19 cellular contexts compared by ENCODE assay signal in genomic region chr14:57209561-57209960, GRCh38. TPM values are rescaled to one million over a fixed set of nuclear protein-coding genes. Genes with fewer than 3 reads are reported as not detected.
A peak's percentile ranks its signal among the peaks of the same experiment; 100 is the strongest.
DNase-seq lines count a peak whose midpoint lies in the region; ATAC-seq, FAIRE-seq and TF ChIP-seq lines count a peak whose summit lies in the region.
"Had no signal": no experiment of that assay in that cellular context is flagged by ENCODE, and none has a peak within 500 bp of the region (broad histone marks: within the 10 kb centered on the region; RNA-seq: fewer than 3 reads in every experiment).

No MANE protein-coding gene starts in this region.

- no peak for FAIRE-seq in GM19239 (lab: Jason Lieb, UNC)

- no peak overlapping the region for H3K27ac ChIP-seq in AG04450 (ENCODE audit: low read depth, low read length)
- H3K27ac ChIP-seq: BLaER1 treated with 17β-estradiol and CSF1 and Interleukin-3, amounts not matched to agents 10 nM and 100 nM; spleen; stomach had no signal

- POLR2A ChIA-PET in AG04450 (lab: Yijun Ruan, JAX) = no interaction called here

- DNase-seq in AG04450 (ENCODE audit: low read depth, low spot score) (peak; percentile 29), HFFc6 (peak; percentile 51), astrocyte of the spinal cord (ENCODE audit: low read depth, low spot score) (peak; percentile 61), kidney glomerular epithelial cell (lab: John Stamatoyannopoulos, UW) (peak; percentile 30), GM19239 (ENCODE audit: insufficient read length, low spot score) (no peak), dermis blood vessel endothelial cell (no peak)
- DNase-seq: activated CD4-positive, alpha-beta T cell treated with anti-CD3 and anti-CD28 coated beads, Interleukin-2, amount 50 U/mL, for 1 hour; activated T-cell treated with anti-CD3 and anti-CD28 coated beads, Interleukin-2, amount 50 U/mL, for 72 hours; immature natural killer cell; NCI-H1048; NCI-H2171 treated with DMSO at 0.1 percent for 48 hours; NK-92 treated with Interleukin-12 subunit alpha and Interleukin-12 subunit beta, amount 100 ng/mL, for 24 hours; spleen; stomach; T-helper 9 cell had no signal

- in situ Hi-C loops in astrocyte of the spinal cord (cut with HindIII; ENCODE audit: low sequenced_read_pairs) = no loop called here

- ATAC-seq in HG03342 (IDR thresholded peaks at IDR 0.05; ENCODE audit: unreplicated experiment) (no peak), HG03097 (IDR thresholded peaks at IDR 0.05; ENCODE audit: low FRiP score, unreplicated experiment) (no peak)
- ATAC-seq: activated T-cell treated with anti-CD3 and anti-CD28 coated beads, Interleukin-2, amount 50 U/mL, for 72 hours had no signal

- H3K4me3 Mint-ChIP-seq in HFFc6 = peak overlapping the region; percentile 34; the same call in 1 of the 2 replicates
- H3K4me3 Mint-ChIP-seq: activated T-cell treated with anti-CD3 and anti-CD28 coated beads, Interleukin-2, amount 50 U/mL, for 72 hours; dendritic cell treated with granulocyte-macrophage colony-stimulating factor and Interleukin-4, amounts not matched to agents 40 ng/mL and 50 ng/mL, for 4 days; immature natural killer cell had no signal

- no peaks in the 10 kb centered on the region for H3K9me3 ChIP-seq in AG04450 (ENCODE audit: control insufficient read depth, insufficient read depth, low read length)
- H3K9me3 ChIP-seq: BLaER1 treated with 17β-estradiol and CSF1 and Interleukin-3, amounts not matched to agents 10 nM and 100 nM; spleen; stomach had no signal

- peaks cover 41% of the 10 kb centered on the region for H3K36me3 Mint-ChIP-seq in HFFc6 (ENCODE audit: low read depth)

- TF ChIP-seq CTCF in AG04450 (IDR thresholded peaks at IDR 0.05; ENCODE audit: low read depth, low read length) (no peak), HFFc6 (IDR thresholded peaks at IDR 0.05) (no peak), astrocyte of the spinal cord (IDR thresholded peaks at IDR 0.05; ENCODE audit: low read depth, low read length) (no peak)

- CTCF ChIA-PET in AG04450 (lab: Charles Lee) = no interaction called here

- H3K27ac Mint-ChIP-seq in HFFc6 = peak overlapping the region; percentile 57; the same call in 1 of the 2 replicates
- H3K27ac Mint-ChIP-seq: activated T-cell treated with anti-CD3 and anti-CD28 coated beads, Interleukin-2, amount 50 U/mL, for 72 hours; dendritic cell treated with granulocyte-macrophage colony-stimulating factor and Interleukin-4, amounts not matched to agents 40 ng/mL and 50 ng/mL, for 4 days had no signal

- no peaks in the 10 kb centered on the region for H3K27me3 ChIP-seq in AG04450 (ENCODE audit: control insufficient read depth, insufficient read depth, low read length)
- H3K27me3 ChIP-seq: BLaER1 treated with 17β-estradiol and CSF1 and Interleukin-3, amounts not matched to agents 10 nM and 100 nM; spleen; stomach had no signal

- H3K4me3 ChIP-seq in AG04450 (ENCODE audit: low read depth, low read length) (no peak overlapping the region), astrocyte of the spinal cord (ENCODE audit: low read depth, low read length) (no peak overlapping the region)
- H3K4me3 ChIP-seq: BLaER1 treated with 17β-estradiol and CSF1 and Interleukin-3, amounts not matched to agents 10 nM and 100 nM; spleen; stomach had no signal

- H3K9me3 Mint-ChIP-seq in HFFc6 = no peaks in the 10 kb centered on the region
- H3K9me3 Mint-ChIP-seq: activated T-cell treated with anti-CD3 and anti-CD28 coated beads, Interleukin-2, amount 50 U/mL, for 72 hours; dendritic cell treated with granulocyte-macrophage colony-stimulating factor and Interleukin-4, amounts not matched to agents 40 ng/mL and 50 ng/mL, for 4 days; immature natural killer cell had no signal

- peaks cover 46% of the 10 kb centered on the region for H3K4me1 Mint-ChIP-seq in HFFc6 (ENCODE audit: low read depth)

- no peaks in the 10 kb centered on the region for H3K27me3 Mint-ChIP-seq in HFFc6 (ENCODE audit: insufficient read depth)
- H3K27me3 Mint-ChIP-seq: dendritic cell treated with granulocyte-macrophage colony-stimulating factor and Interleukin-4, amounts not matched to agents 40 ng/mL and 50 ng/mL, for 4 days had no signal

RNA-seq across cellular contexts. Expression of gene EXOC5, which starts 59.1 kb away (rescaled TPM):
- polyA plus RNA-seq in AG04450 (2011; rRNA removed) = 46.7 and 71.6 TPM in 2 replicates
- 24.0 and 37.6 TPM in 2 replicates for polyA minus RNA-seq in AG04450 (2011; rRNA and poly(A)+ RNA removed)
- 100 to 1,000 TPM; 102 to 117 (median 111) TPM for total RNA-seq in HFFc6 (2021; fragmentation: NEBNext Ultra II Directional; extraction: Animal tissue kit (Norgen Biotek cat#: 25700))
- 78.6 and 120 TPM in 2 replicates for total RNA-seq in dermis blood vessel endothelial cell

RNA-seq across cellular contexts. Expression of gene AP5M1, which starts 59.2 kb away (rescaled TPM):
- polyA plus RNA-seq in AG04450 (2011; rRNA removed) = 30.6 and 38.5 TPM in 2 replicates
- 23.9 and 31.3 TPM in 2 replicates for polyA minus RNA-seq in AG04450 (2011; rRNA and poly(A)+ RNA removed)
- total RNA-seq in HFFc6 (2021; fragmentation: NEBNext Ultra II Directional; extraction: Animal tissue kit (Norgen Biotek cat#: 25700)) = 10 to 100 TPM; 37.2 to 54.9 (median 44.9) TPM
- 23.7 and 38.9 TPM in 2 replicates for total RNA-seq in dermis blood vessel endothelial cell

Comparison
In these comparisons a context has a peak if more than half of its experiments do, and no peak if none do; other contexts are left out.
1. DNase-seq: peak in AG04450 (single experiment), HFFc6 (single experiment), astrocyte of the spinal cord (single experiment) and kidney glomerular epithelial cell (single experiment); none in GM19239 (single experiment) and dermis blood vessel endothelial cell (single experiment).